Comparison of ENCODE assay signal across 13 cellular contexts in the genomic region with DNA sequence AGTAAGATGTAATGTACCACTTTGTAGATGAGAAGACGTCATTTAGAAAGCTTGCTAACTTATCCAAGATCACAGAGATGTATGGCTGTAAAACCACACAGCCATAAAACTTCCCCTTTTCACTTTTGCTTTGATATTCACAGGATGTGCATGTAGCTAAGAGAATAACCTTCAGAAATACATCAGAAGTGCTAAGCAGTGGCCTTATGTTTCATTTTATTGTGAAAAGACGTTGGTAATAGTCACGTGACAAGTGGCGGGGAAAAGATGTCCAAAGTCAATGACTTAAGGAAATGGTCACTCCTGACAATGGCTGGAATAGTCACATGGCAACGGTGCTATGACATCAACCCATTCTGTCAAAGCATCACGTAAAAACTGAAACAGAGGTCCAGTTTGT. TPM values are rescaled to one million over a fixed set of nuclear protein-coding genes. Genes with fewer than 3 reads are reported as not detected.
A peak's percentile ranks its signal among the peaks of the same experiment; 100 is the strongest.
DNase-seq lines count a peak whose midpoint lies in the region; ATAC-seq, FAIRE-seq and TF ChIP-seq lines count a peak whose summit lies in the region.
"Had no signal": no experiment of that assay in that cellular context is flagged by ENCODE, and none has a peak within 500 bp of the region (broad histone marks: within the 10 kb centered on the region; RNA-seq: fewer than 3 reads in every experiment).

No MANE protein-coding gene starts in this region.

- no peaks in the 10 kb centered on the region for H3K9me3 Mint-ChIP-seq in HFFc6
- H3K9me3 Mint-ChIP-seq: WTC11 had no signal

- no peak overlapping the region for H3K4me3 Mint-ChIP-seq in HFFc6
- H3K4me3 Mint-ChIP-seq: CD8-positive, alpha-beta memory T cell; WTC11 had no signal

- H3K4me3 ChIP-seq in OCI-LY3 (ENCODE audit: low read length) (peak overlapping the region; percentile 56), PC-9 (no peak overlapping the region)

- no peaks in the 10 kb centered on the region for H3K36me3 Mint-ChIP-seq in HFFc6 (ENCODE audit: low read depth)
- H3K36me3 Mint-ChIP-seq: CD8-positive, alpha-beta memory T cell; WTC11 had no signal

- peak; percentile 80 for FAIRE-seq in GM18507 (lab: Jason Lieb, UNC)

- no TSS peak for BruUV-seq in PC-9 (replicated peaks; lab: Mats Ljungman, UMichigan)

- H3K9me2 ChIP-seq in PC-9 (ENCODE audit: insufficient read depth) = no peaks in the 10 kb centered on the region

- no peaks in the 10 kb centered on the region for H3F3A ChIP-seq in PC-9 (ENCODE audit: insufficient read depth, low read depth)

- POLR2A ChIA-PET in PC-9 (lab: Charles Lee; ENCODE audit: unreplicated experiment) = no interaction called here

- no peak for DNase-seq in GM18507 (ENCODE audit: extremely low spot score, insufficient read length, low read depth)
- DNase-seq in PC-9 = no peak
- DNase-seq in caudate nucleus (lab: John Stamatoyannopoulos, UW) = no peak
- DNase-seq in stimulated activated CD4-positive, alpha-beta T cell treated with anti-CD3 and anti-CD28 coated beads, Interleukin-2, amount 100 ng/mL, for 24 hours = no peak
- no peak for DNase-seq in HFFc6
- DNase-seq: activated gamma-delta T cell; CD8-positive, alpha-beta memory T cell; cortex of kidney; stimulated activated naive CD4-positive, alpha-beta T cell had no signal

- no peak overlapping the region for H3K27ac ChIP-seq in OCI-LY3 (ENCODE audit: low read length)
- no peak overlapping the region for H3K27ac ChIP-seq in PC-9
- no peak overlapping the region for H3K27ac ChIP-seq in caudate nucleus (ENCODE audit: low read depth, low read length)

- CTCF ChIA-PET in PC-9 (lab: Charles Lee) = no interaction called here

- no peak for TF ChIP-seq CTCF in OCI-LY3 (IDR thresholded peaks at IDR 0.05; ENCODE audit: low read depth, low read length)
- TF ChIP-seq CTCF in PC-9 (conservative IDR thresholded peaks at IDR 0.05) = no peak
- no peak for TF ChIP-seq CTCF in HFFc6 (IDR thresholded peaks at IDR 0.05)

- peak overlapping the region; percentile 77 for H3K4me2 ChIP-seq in OCI-LY3 (ENCODE audit: low read length)
- no peak overlapping the region for H3K4me2 ChIP-seq in PC-9

- H3K36me3 ChIP-seq in OCI-LY3 (replicated peaks; ENCODE audit: low read depth, low read length) (no peaks in the 10 kb centered on the region), PC-9 (ENCODE audit: low read depth) (no peaks in the 10 kb centered on the region)

- H3K27me3 Mint-ChIP-seq in HFFc6 (ENCODE audit: insufficient read depth) = no peaks in the 10 kb centered on the region; the same call in none of the 2 replicates

- H3K4me1 ChIP-seq in OCI-LY3 (ENCODE audit: low read length) = peaks cover 25% of the 10 kb centered on the region
- no peaks in the 10 kb centered on the region for H3K4me1 ChIP-seq in PC-9 (replicated peaks; ENCODE audit: insufficient read depth)

- H3K79me2 ChIP-seq in OCI-LY3 (ENCODE audit: low read length) = no peaks in the 10 kb centered on the region
- no peaks in the 10 kb centered on the region for H3K79me2 ChIP-seq in PC-9 (ENCODE audit: low read depth)

- H3K4me1 Mint-ChIP-seq in HFFc6 (ENCODE audit: low read depth) = no peaks in the 10 kb centered on the region
- H3K4me1 Mint-ChIP-seq: CD8-positive, alpha-beta memory T cell had no signal

- H3K27ac Mint-ChIP-seq in HFFc6 = no peak overlapping the region
- H3K27ac Mint-ChIP-seq: CD8-positive, alpha-beta memory T cell; WTC11 had no signal

- ATAC-seq in GM21367 (IDR thresholded peaks at IDR 0.05; ENCODE audit: unreplicated experiment) = peak; percentile 97
- peak; percentile 93 for ATAC-seq in HG03064 (IDR thresholded peaks at IDR 0.05; ENCODE audit: low read depth, unreplicated experiment)
- ATAC-seq: WTC11 had no signal

- H3K9me3 ChIP-seq in OCI-LY3 (ENCODE audit: insufficient read depth, low read length) (no peaks in the 10 kb centered on the region), PC-9 (ENCODE audit: insufficient read depth, low read depth) (no peaks in the 10 kb centered on the region)

- no peaks in the 10 kb centered on the region for H4K20me1 ChIP-seq in OCI-LY3 (ENCODE audit: insufficient read depth, low read length)
- no peaks in the 10 kb centered on the region for H4K20me1 ChIP-seq in PC-9 (ENCODE audit: insufficient read depth)

- no peak overlapping the region for H2AFZ ChIP-seq in OCI-LY3 (ENCODE audit: low read depth, low read length)
- no peak overlapping the region for H2AFZ ChIP-seq in PC-9

- H3K9ac ChIP-seq in OCI-LY3 (ENCODE audit: low read length) = no peak overlapping the region

- no peaks in the 10 kb centered on the region for H3K27me3 ChIP-seq in OCI-LY3 (ENCODE audit: low read depth, low read length)
- H3K27me3 ChIP-seq in PC-9 (ENCODE audit: insufficient read depth, low read depth) = no peaks in the 10 kb centered on the region

- intact Hi-C loops in PC-9 (cut with micrococcal nuclease; ENCODE audit: unreplicated experiment) = no loop called here

RNA-seq across cellular contexts. Expression of a gene that starts 12.9 kb away (rescaled TPM):
- total RNA-seq in PC-9 (2021) = 2.2 and 2.3 TPM in 2 replicates
- total RNA-seq in HFFc6 (2021; fragmentation: NEBNext Ultra II Directional; extraction: Animal tissue kit (Norgen Biotek cat#: 25700)) = not detected
